13 cellular contexts compared by ENCODE assay signal in the genomic region with DNA sequence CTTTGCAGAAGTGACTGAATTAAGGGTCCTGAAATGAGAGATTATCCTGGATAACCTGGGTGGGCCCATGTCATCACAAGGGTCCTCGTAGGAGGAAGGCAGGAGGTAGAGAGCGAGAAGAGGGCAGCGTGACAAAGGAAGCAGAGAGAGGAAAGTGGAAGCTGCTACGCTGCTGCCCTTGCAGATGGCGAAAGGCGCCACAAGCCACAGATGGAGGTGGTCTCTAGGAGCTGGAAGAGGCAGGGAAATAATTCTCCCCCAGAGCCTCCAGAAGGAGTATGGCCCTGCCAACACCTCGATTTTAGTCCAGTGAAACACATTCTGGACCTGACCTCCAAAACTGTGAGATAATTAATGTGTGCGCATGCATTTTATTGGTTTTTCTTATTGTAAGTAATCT. TPM values are rescaled to one million over a fixed set of nuclear protein-coding genes. Genes with fewer than 3 reads are reported as not detected.
A peak's percentile ranks its signal among the peaks of the same experiment; 100 is the strongest.
DNase-seq lines count a peak whose midpoint lies in the region; ATAC-seq and TF ChIP-seq lines count a peak whose summit lies in the region.
"Had no signal": no experiment of that assay in that cellular context is flagged by ENCODE, and none has a peak within 500 bp of the region (broad histone marks: within the 10 kb centered on the region; RNA-seq: fewer than 3 reads in every experiment).

No MANE protein-coding gene starts in this region.

- TF ChIP-seq CTCF in left ventricle myocardium inferior (IDR thresholded peaks at IDR 0.05; ENCODE audit: borderline replicate concordance) (no peak), chondrocyte (IDR thresholded peaks at IDR 0.05) (no peak), natural killer cell (IDR thresholded peaks at IDR 0.05) (no peak), upper lobe of left lung (IDR thresholded peaks at IDR 0.05) (no peak), PC-3 (conservative IDR thresholded peaks at IDR 0.05; ENCODE audit: low read depth, low read length) (no peak), lower leg skin (IDR thresholded peaks at IDR 0.05) (no peak)

- CTCF ChIA-PET in PC-3 (lab: Charles Lee) = no interaction called here

- H3K79me2 ChIP-seq in PC-3 (ENCODE audit: low read length) = peaks cover 89% of the 10 kb centered on the region

- no peaks in the 10 kb centered on the region for H4K20me1 ChIP-seq in PC-3 (ENCODE audit: low read length)

- H3K4me2 ChIP-seq in PC-3 (ENCODE audit: low read length) = no peak overlapping the region

- no peaks in the 10 kb centered on the region for H3K27me3 ChIP-seq in left ventricle myocardium inferior (ENCODE audit: low read depth)
- H3K27me3 ChIP-seq in upper lobe of left lung = no peaks in the 10 kb centered on the region
- no peaks in the 10 kb centered on the region for H3K27me3 ChIP-seq in PC-3 (ENCODE audit: low read length)

- TF ChIP-seq POLR2A in upper lobe of left lung (IDR thresholded peaks at IDR 0.05) = no peak
- no peak for TF ChIP-seq POLR2A in lower leg skin (IDR thresholded peaks at IDR 0.05)

- H3K4me1 Mint-ChIP-seq in chondrocyte (ENCODE audit: low read depth) (peaks cover 64% of the 10 kb centered on the region), natural killer cell (peaks cover 38 to 62% of the 10 kb centered on the region in 2 donors)

- H3F3A ChIP-seq in PC-3 (ENCODE audit: low read length, unreplicated experiment) = no peaks in the 10 kb centered on the region

- DNase-seq in left ventricle myocardium inferior = no peak
- no peak for DNase-seq in left cardiac atrium
- no peak for DNase-seq in chondrocyte (ENCODE audit: low spot score)
- DNase-seq in natural killer cell = no peak
- no peak for DNase-seq in upper lobe of left lung
- DNase-seq in PC-3 = no peak
- DNase-seq in RKO (ENCODE audit: low spot score) = no peak
- DNase-seq in lower leg skin (ENCODE audit: low spot score in 2 of 2) = no peak
- DNase-seq: activated CD8-positive, alpha-beta memory T cell treated with anti-CD3 and anti-CD28 coated beads, Interleukin-2, amount 50 U/mL, for 48 hours; amniotic stem cell; DMS79 treated with DMSO at 0.1 percent for 48 hours; effector memory CD4-positive, alpha-beta T cell; HCEC 1CT had no signal

- no peak overlapping the region for H3K4me3 ChIP-seq in left ventricle myocardium inferior
- H3K4me3 ChIP-seq in upper lobe of left lung = no peak overlapping the region
- H3K4me3 ChIP-seq in PC-3 (ENCODE audit: low read length) = no peak overlapping the region
- H3K4me3 ChIP-seq in lower leg skin (ENCODE audit: low read depth, poor library complexity, severe bottlenecking) = no peak overlapping the region

- H3K9me2 ChIP-seq in PC-3 (replicated peaks; ENCODE audit: low read length) = no peaks in the 10 kb centered on the region

- H3K36me3 Mint-ChIP-seq in chondrocyte (ENCODE audit: low read depth) (peaks cover 6% of the 10 kb centered on the region), natural killer cell (no peaks in the 10 kb centered on the region)

- no peak overlapping the region for H2AFZ ChIP-seq in PC-3 (ENCODE audit: low read length)

- TF ChIP-seq EP300 in upper lobe of left lung (IDR thresholded peaks at IDR 0.05) = no peak

- POLR2A ChIA-PET in PC-3 (lab: Charles Lee; ENCODE audit: unreplicated experiment) = no interaction called here

- H3K27ac Mint-ChIP-seq in chondrocyte (ENCODE audit: unreplicated experiment) = peak overlapping the region; percentile 85
- H3K27ac Mint-ChIP-seq in natural killer cell = peak overlapping the region; percentile 76 to 80

- 63 to 73% methylated on average over 7 to 8 of the region's 8 CpGs for WGBS in upper lobe of left lung, 2 donors
- WGBS in lower leg skin, 2 donors = 67 to 83% methylated on average over 8 of the region's 8 CpGs

- no peaks in the 10 kb centered on the region for H3K36me3 ChIP-seq in left ventricle myocardium inferior
- peaks cover 0 to 18% (median 0%) of the 10 kb centered on the region in 4 donors for H3K36me3 ChIP-seq in upper lobe of left lung
- peaks cover 3% of the 10 kb centered on the region; the same call in 1 of the 2 replicates for H3K36me3 ChIP-seq in PC-3 (ENCODE audit: low read depth, low read length)

- H3K4me3 Mint-ChIP-seq in chondrocyte (ENCODE audit: unreplicated experiment) (no peak overlapping the region), natural killer cell (peak overlapping the region; percentile 14)

- H3K27me3 Mint-ChIP-seq in chondrocyte (ENCODE audit: low read depth) (no peaks in the 10 kb centered on the region), natural killer cell (ENCODE audit: low read depth in 2 of 2) (no peaks in the 10 kb centered on the region)

- peaks cover 96% of the 10 kb centered on the region for H3K4me1 ChIP-seq in left ventricle myocardium inferior
- peaks cover 54 to 78% (median 64%) of the 10 kb centered on the region in 4 donors for H3K4me1 ChIP-seq in upper lobe of left lung
- peaks cover 15% of the 10 kb centered on the region; the same call in 1 of the 2 replicates for H3K4me1 ChIP-seq in PC-3 (ENCODE audit: insufficient read depth, low read length)

- no peak overlapping the region for H3K9ac ChIP-seq in PC-3 (ENCODE audit: low read length)

- intact Hi-C loops in left ventricle myocardium inferior (cut with micrococcal nuclease) (no loop called here), left cardiac atrium (cut with DNase I) (no loop called here), natural killer cell (cut with micrococcal nuclease) (no loop called here), PC-3 (cut with micrococcal nuclease) (no loop called here), lower leg skin (cut with DNase I; ENCODE audit: low total_unique reads) (no loop called here)

- no peaks in the 10 kb centered on the region for H3K9me3 ChIP-seq in left ventricle myocardium inferior (replicated peaks)
- H3K9me3 ChIP-seq in upper lobe of left lung = no peaks in the 10 kb centered on the region
- no peaks in the 10 kb centered on the region for H3K9me3 ChIP-seq in PC-3 (ENCODE audit: low read length)

- peak overlapping the region; percentile 74 for H3K27ac ChIP-seq in left ventricle myocardium inferior (replicated peaks)
- H3K27ac ChIP-seq in upper lobe of left lung = peak overlapping the region; percentile 58 to 77 (median 74)
- H3K27ac ChIP-seq in PC-3 (ENCODE audit: low read length) = no peak overlapping the region

- no peak for ATAC-seq in left cardiac atrium
- ATAC-seq in natural killer cell = no peak
- ATAC-seq in upper lobe of left lung (ENCODE audit: low FRiP score in 2 of 2) = no peak
- ATAC-seq in PC-3 = no peak

- BruUV-seq in PC-3 (replicated peaks; lab: Mats Ljungman, UMichigan) = no TSS peak

- H3K9me3 Mint-ChIP-seq in chondrocyte (ENCODE audit: low read depth) = no peaks in the 10 kb centered on the region
- H3K9me3 Mint-ChIP-seq in natural killer cell = no peaks in the 10 kb centered on the region

RNA-seq across cellular contexts. Expression of a gene that starts 13.4 kb away (rescaled TPM):
- 50.6 TPM for total RNA-seq in left ventricle myocardium inferior
- total RNA-seq in left cardiac atrium = 10 to 100 TPM; 47.2 to 60.3 TPM
- total RNA-seq in chondrocyte = 117 to 121 TPM (median 121 TPM) in 3 replicates
- total RNA-seq in natural killer cell = 10 to 100 TPM; 58.1 to 72.5 (median 68.6) TPM
- total RNA-seq in upper lobe of left lung = 100 to 1,000 TPM in 1 of 6 donors, 10 to 100 TPM in 5; 47.5 to 141 (median 72.1) TPM
- 37.5 and 43.8 TPM in 2 replicates for total RNA-seq in PC-3 (2014; rRNA removed)
- total RNA-seq in lower leg skin = 10 to 100 TPM; 27.9 to 67.4 (median 40.7) TPM

RNA-seq across cellular contexts. Expression of a gene that starts 57.6 kb away (rescaled TPM):
- total RNA-seq in left ventricle myocardium inferior (4.7 TPM), left cardiac atrium (10 to 100 TPM in 1 of 2 donors, 1 to 10 TPM in 1; 9.4 to 27.8 TPM), chondrocyte (1.7 to 9.9 TPM (median 8.5 TPM) in 3 replicates), natural killer cell (100 to 1,000 TPM; 168 to 215 (median 187) TPM), upper lobe of left lung (10 to 100 TPM; 25.1 to 75.7 (median 44.5) TPM), PC-3 (2014; rRNA removed) (72.6 and 112 TPM in 2 replicates), lower leg skin (100 to 1,000 TPM in 1 of 4 donors, 10 to 100 TPM in 3; 64.7 to 116 (median 82.0) TPM)

RNA-seq across cellular contexts. Expression of a gene that starts 57.9 kb away (rescaled TPM):
- 76.1 TPM for total RNA-seq in left ventricle myocardium inferior
- total RNA-seq in left cardiac atrium = 10 to 100 TPM; 69.2 to 90.5 TPM
- total RNA-seq in chondrocyte = 126 to 132 TPM (median 129 TPM) in 3 replicates
- total RNA-seq in natural killer cell = 100 to 1,000 TPM; 126 to 178 (median 149) TPM
- 100 to 1,000 TPM in 5 of 6 donors, 10 to 100 TPM in 1; 94.1 to 345 (median 123) TPM for total RNA-seq in upper lobe of left lung
- 147 and 179 TPM in 2 replicates for total RNA-seq in PC-3 (2014; rRNA removed)
- total RNA-seq in lower leg skin = 100 to 1,000 TPM; 142 to 258 (median 163) TPM
